ENCODE assay signal across 8 cellular contexts in genomic region chr9:125887145-125887544, GRCh38.
DNase-seq lines count a peak whose midpoint lies in the region; ATAC-seq and TF ChIP-seq lines count a peak whose summit lies in the region.
"Not testable (repeated sequence)": the region's sequence is repeated elsewhere in the genome, so short reads cannot be mapped to it uniquely, and the experiment has no call there.

No MANE protein-coding gene starts in this region.

- H3K27me3 Mint-ChIP-seq in HFFc6 (ENCODE audit: insufficient read depth) = not testable (repeated sequence)

- H3K36me3 Mint-ChIP-seq in HFFc6 (ENCODE audit: low read depth) = not testable (repeated sequence)

- H3K9me2 ChIP-seq in PC-3 (replicated peaks; ENCODE audit: low read length); neural cell (ENCODE audit: insufficient read depth, low read length): not testable (repeated sequence)

- H3F3A ChIP-seq in PC-3 (ENCODE audit: low read length, unreplicated experiment) = not testable (repeated sequence)
- peaks cover 30% of the 10 kb centered on the region for H3F3A ChIP-seq in neural cell (ENCODE audit: insufficient read depth, low read length, poor library complexity, severe bottlenecking)

- DNase-seq in DMS153 treated with DMSO at 0.1 percent for 48 hours (lab: John Stamatoyannopoulos, UW; ENCODE audit: unreplicated experiment) = peak; percentile 68
- DNase-seq in HFFc6 = not testable (repeated sequence)
- peak; percentile 74 for DNase-seq in NCI-H1436 (lab: John Stamatoyannopoulos, UW)
- peak; percentile 38 for DNase-seq in NCI-H2196 (lab: John Stamatoyannopoulos, UW; ENCODE audit: unreplicated experiment)
- DNase-seq in PC-3 = peak; percentile 52
- peak; percentile 74 for DNase-seq in adipocyte (ENCODE audit: low read depth)
- peak; percentile 33 for DNase-seq in fibroblast of pulmonary artery (ENCODE audit: low read depth)

- POLR2A ChIA-PET in PC-3 (lab: Charles Lee; ENCODE audit: unreplicated experiment) = not testable (repeated sequence)

- H3K9ac ChIP-seq in PC-3 (ENCODE audit: low read length); adipocyte (ENCODE audit: low read length): not testable (repeated sequence)
- peak overlapping the region; percentile 89 for H3K9ac ChIP-seq in neural cell (ENCODE audit: low read length)

- H4K20me1 ChIP-seq in PC-3 (ENCODE audit: low read length); neural cell (ENCODE audit: insufficient read depth): not testable (repeated sequence)

- not testable (repeated sequence) for H2AFZ ChIP-seq in PC-3 (ENCODE audit: low read length); neural cell (ENCODE audit: low read depth, low read length)

- not testable (repeated sequence) for H3K27ac ChIP-seq in PC-3 (ENCODE audit: low read length)
- peak overlapping the region; percentile 99 for H3K27ac ChIP-seq in neural cell (ENCODE audit: low read length)

- not testable (repeated sequence) for TF ChIP-seq RAD21 in neural cell (conservative IDR thresholded peaks at IDR 0.05)

- CTCF ChIA-PET in PC-3 (lab: Charles Lee) = not testable (repeated sequence)

- not testable (repeated sequence) for H3K9me3 ChIP-seq in PC-3 (ENCODE audit: low read length); adipocyte (ENCODE audit: control insufficient read depth, low read length); neural cell (ENCODE audit: low read length)

- ATAC-seq in PC-3 = peak; percentile 80

- TF ChIP-seq CTCF in HFFc6 (IDR thresholded peaks at IDR 0.05); PC-3 (conservative IDR thresholded peaks at IDR 0.05; ENCODE audit: low read depth, low read length); fibroblast of pulmonary artery (IDR thresholded peaks at IDR 0.05; ENCODE audit: low read length, missing control alignments); neural cell (IDR thresholded peaks at IDR 0.05; ENCODE audit: poor library complexity, severe bottlenecking): not testable (repeated sequence)

- peak overlapping the region; percentile 45 for H3K4me3 Mint-ChIP-seq in HFFc6

- H3K4me1 Mint-ChIP-seq in HFFc6 (ENCODE audit: low read depth) = peaks cover 83% of the 10 kb centered on the region

- H3K4me2 ChIP-seq in PC-3 (ENCODE audit: low read length) (peak overlapping the region; percentile 67), neural cell (ENCODE audit: low read length) (peak overlapping the region; percentile 83)

- H3K27me3 ChIP-seq in PC-3 (ENCODE audit: low read length); adipocyte (replicated peaks; ENCODE audit: control insufficient read depth, insufficient read depth, low read length); neural cell (ENCODE audit: insufficient read depth, low read depth, low read length): not testable (repeated sequence)

- H3K4me3 ChIP-seq in PC-3 (ENCODE audit: low read length); adipocyte (ENCODE audit: low read length); fibroblast of pulmonary artery (replicated peaks; ENCODE audit: low read depth, low read length): not testable (repeated sequence)
- peak overlapping the region; percentile 72 for H3K4me3 ChIP-seq in neural cell (ENCODE audit: low read length)

- not testable (repeated sequence) for BruUV-seq in PC-3 (replicated peaks; lab: Mats Ljungman, UMichigan)

- intact Hi-C loops in PC-3 (cut with micrococcal nuclease) = not testable (repeated sequence)

- not testable (repeated sequence) for H3K9me3 Mint-ChIP-seq in HFFc6

- not testable (repeated sequence) for H3K36me3 ChIP-seq in PC-3 (ENCODE audit: low read depth, low read length); adipocyte (ENCODE audit: control insufficient read depth, insufficient read depth, low read length, severe bottlenecking); neural cell (ENCODE audit: insufficient read depth, low read length)

- H3K4me1 ChIP-seq in PC-3 (ENCODE audit: insufficient read depth, low read length) = not testable (repeated sequence)
- H3K4me1 ChIP-seq in adipocyte (ENCODE audit: control insufficient read depth, insufficient read depth, low read length) = peaks cover 23% of the 10 kb centered on the region

- not testable (repeated sequence) for TF ChIP-seq EP300 in neural cell (conservative IDR thresholded peaks at IDR 0.05; ENCODE audit: poor library complexity, severe bottlenecking)

- not testable (repeated sequence) for H3K79me2 ChIP-seq in PC-3 (ENCODE audit: low read length)
- H3K79me2 ChIP-seq in neural cell (replicated peaks; ENCODE audit: insufficient read depth, low read length) = peaks cover 88% of the 10 kb centered on the region

- H3K27ac Mint-ChIP-seq in HFFc6 = not testable (repeated sequence)
